Comparison of ENCODE assay signal across 1 cellular context in genomic region chr15:25939122-25939521, GRCh38.
TF ChIP-seq lines count a peak whose summit lies in the region.

No MANE protein-coding gene starts in this region.

TF ChIP-seq in GM23338, 12 proteins besides CTCF, POLR2A, EP300 and RAD21 (continued from another document):
- no peak for TF ChIP-seq ETS1 (IDR thresholded peaks at IDR 0.05)
- TF ChIP-seq STAT1 (IDR thresholded peaks at IDR 0.05; ENCODE audit: unreplicated experiment) = no peak
- no peak for TF ChIP-seq CREB1 (CRISPR knock-in tag; IDR thresholded peaks at IDR 0.05; ENCODE audit: low read depth)
- no peak for TF ChIP-seq EZH2 (IDR thresholded peaks at IDR 0.05; ENCODE audit: low read depth, unreplicated experiment)
- TF ChIP-seq ZNF114 (CRISPR knock-in tag; IDR thresholded peaks at IDR 0.05) = no peak
- no peak for TF ChIP-seq POLR2AphosphoS5 (IDR thresholded peaks at IDR 0.05; ENCODE audit: low read depth)
